ENCODE assay signal across 8 cellular contexts in the genomic region with DNA sequence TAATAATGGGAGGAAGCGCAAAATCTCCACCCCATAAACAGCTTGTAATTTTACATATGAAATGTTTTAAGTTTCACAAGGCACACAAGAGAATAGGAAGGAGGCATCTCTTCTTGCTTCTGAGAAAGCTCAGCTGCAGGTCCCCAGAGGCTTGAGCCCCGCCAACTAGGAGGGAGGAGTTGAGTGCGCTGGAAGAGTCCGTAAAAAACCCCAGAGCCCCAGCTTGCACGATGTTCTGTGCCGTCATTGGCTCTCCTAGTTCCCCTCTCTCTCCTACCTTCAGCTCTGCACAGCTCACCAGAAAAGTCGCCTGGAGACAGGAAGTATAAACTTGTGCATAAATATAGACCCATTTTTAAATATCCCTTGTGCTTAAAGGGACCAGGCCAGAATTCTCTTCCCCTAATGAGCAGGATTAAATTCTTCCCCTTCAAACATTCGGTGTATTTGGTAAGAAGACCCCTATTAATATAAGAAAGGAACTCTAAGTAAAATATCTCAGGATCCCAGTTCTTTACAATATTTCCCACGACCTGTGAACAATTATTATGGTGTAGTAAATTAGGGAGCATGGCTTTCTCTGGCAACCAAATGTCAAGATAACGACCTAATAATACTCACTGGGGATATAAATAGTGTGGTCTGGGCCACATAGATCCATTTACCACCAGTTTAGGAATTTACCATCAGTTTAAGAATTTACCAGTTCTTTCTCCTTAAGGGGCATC.
DNase-seq lines count a peak whose midpoint lies in the region; ATAC-seq and TF ChIP-seq lines count a peak whose summit lies in the region.

No MANE protein-coding gene starts in this region.

- H3K4me1 Mint-ChIP-seq in memory B cell = peaks cover 40% of the 10 kb centered on the region
- H3K4me1 Mint-ChIP-seq in stimulated activated effector memory CD8-positive, alpha-beta T cell treated with anti-CD3 and anti-CD28 coated beads, Interleukin-12 subunit alpha, Interleukin-12 subunit beta, amount 100 ng/mL, for 72 hours = peaks cover 48% of the 10 kb centered on the region

- DNase-seq in AG04449 (ENCODE audit: low read depth, low spot score) (peak; percentile 46), GM19238 (ENCODE audit: insufficient read length, low spot score) (peak; percentile 84), T-helper 22 cell (ENCODE audit: low read depth) (peak; percentile 81), brain pericyte (ENCODE audit: low read depth, low spot score) (peak; percentile 55), memory B cell (ENCODE audit: low spot score in 2 of 2) (peak; percentile 68 to 89), DMS79 treated with DMSO at 0.1 percent for 48 hours (lab: John Stamatoyannopoulos, UW) (no peak)
- peak; percentile 26 to 66 for DNase-seq in stimulated activated effector memory CD8-positive, alpha-beta T cell treated with anti-CD3 and anti-CD28 coated beads, Interleukin-12 subunit alpha, Interleukin-12 subunit beta, amount 100 ng/mL, for 72 hours (ENCODE audit: low spot score in 2 of 2)

- H3K4me3 Mint-ChIP-seq in memory B cell = peak overlapping the region; percentile 78
- peak overlapping the region; percentile 56 for H3K4me3 Mint-ChIP-seq in stimulated activated effector memory CD8-positive, alpha-beta T cell treated with anti-CD3 and anti-CD28 coated beads, Interleukin-12 subunit alpha, Interleukin-12 subunit beta, amount 100 ng/mL, for 72 hours

- H3K4me3 ChIP-seq in AG04449 (ENCODE audit: low read depth, low read length) = no peak overlapping the region

- peaks cover 2% of the 10 kb centered on the region for H3K9me3 Mint-ChIP-seq in memory B cell
- no peaks in the 10 kb centered on the region for H3K9me3 Mint-ChIP-seq in stimulated activated effector memory CD8-positive, alpha-beta T cell treated with anti-CD3 and anti-CD28 coated beads, Interleukin-12 subunit alpha, Interleukin-12 subunit beta, amount 100 ng/mL, for 72 hours

- ATAC-seq in HG03159 (IDR thresholded peaks at IDR 0.05; ENCODE audit: unreplicated experiment) (peak; percentile 100), memory B cell (ENCODE audit: low read depth) (peak; percentile 100)
- peak; percentile 100 for ATAC-seq in stimulated activated effector memory CD8-positive, alpha-beta T cell treated with anti-CD3 and anti-CD28 coated beads, Interleukin-12 subunit alpha, Interleukin-12 subunit beta, amount 100 ng/mL, for 72 hours

- CTCF ChIA-PET in AG04449 (lab: Yijun Ruan, JAX) = interaction anchor here (1.0 to 5.0 kb wide), 6 partner anchors 15 to 166 kb away, joined by 3 to 25 read pairs (median 4); partner anchors contain the start of gene GLRX

- TF ChIP-seq CTCF in AG04449 (IDR thresholded peaks at IDR 0.05; ENCODE audit: insufficient read depth, low read length, missing control alignments) = no peak

- H3K36me3 Mint-ChIP-seq in memory B cell = peaks cover 16% of the 10 kb centered on the region
- peaks cover 16% of the 10 kb centered on the region for H3K36me3 Mint-ChIP-seq in stimulated activated effector memory CD8-positive, alpha-beta T cell treated with anti-CD3 and anti-CD28 coated beads, Interleukin-12 subunit alpha, Interleukin-12 subunit beta, amount 100 ng/mL, for 72 hours

- POLR2A ChIA-PET in AG04449 (lab: Yijun Ruan, JAX) = no interaction called here

- peak overlapping the region; percentile 92 for H3K27ac Mint-ChIP-seq in memory B cell
- peak overlapping the region; percentile 91 for H3K27ac Mint-ChIP-seq in stimulated activated effector memory CD8-positive, alpha-beta T cell treated with anti-CD3 and anti-CD28 coated beads, Interleukin-12 subunit alpha, Interleukin-12 subunit beta, amount 100 ng/mL, for 72 hours

- H3K27me3 Mint-ChIP-seq in memory B cell = no peaks in the 10 kb centered on the region
